ENCODE assay signal across 1 cellular context in genomic region chr20:20237093-20237959, GRCh38.
TF ChIP-seq lines count a peak whose summit lies in the region.

No MANE protein-coding gene starts in this region.

TF ChIP-seq in HepG2, 621 proteins besides CTCF, POLR2A, EP300 and RAD21 (continued from another document and continues in another):
- no peak for TF ChIP-seq ZNF512 (CRISPR knock-in tag; IDR thresholded peaks at IDR 0.05)
- no peak for TF ChIP-seq ZBTB42 (CRISPR knock-in tag; IDR thresholded peaks at IDR 0.05)
- peak; percentile 93 for TF ChIP-seq SMC3 (IDR thresholded peaks at IDR 0.05; ENCODE audit: low read length)
- no peak for TF ChIP-seq SRSF4 (IDR thresholded peaks at IDR 0.05; ENCODE audit: low read depth, low read length, poor library complexity, severe bottlenecking)
- TF ChIP-seq, protein P1, sequence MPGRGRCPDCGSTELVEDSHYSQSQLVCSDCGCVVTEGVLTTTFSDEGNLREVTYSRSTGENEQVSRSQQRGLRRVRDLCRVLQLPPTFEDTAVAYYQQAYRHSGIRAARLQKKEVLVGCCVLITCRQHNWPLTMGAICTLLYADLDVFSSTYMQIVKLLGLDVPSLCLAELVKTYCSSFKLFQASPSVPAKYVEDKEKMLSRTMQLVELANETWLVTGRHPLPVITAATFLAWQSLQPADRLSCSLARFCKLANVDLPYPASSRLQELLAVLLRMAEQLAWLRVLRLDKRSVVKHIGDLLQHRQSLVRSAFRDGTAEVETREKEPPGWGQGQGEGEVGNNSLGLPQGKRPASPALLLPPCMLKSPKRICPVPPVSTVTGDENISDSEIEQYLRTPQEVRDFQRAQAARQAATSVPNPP (CRISPR knock-in tag; IDR thresholded peaks at IDR 0.05), result no peak
- TF ChIP-seq DZIP1 (CRISPR knock-in tag; IDR thresholded peaks at IDR 0.05), result no peak
- no peak for TF ChIP-seq RXRA (CRISPR knock-in tag; IDR thresholded peaks at IDR 0.05)
- peak; percentile 52; the same call in 1 of the 2 replicates for TF ChIP-seq ZFP37 (CRISPR knock-in tag; IDR thresholded peaks at IDR 0.05; ENCODE audit: borderline replicate concordance)
- TF ChIP-seq, protein P2, sequence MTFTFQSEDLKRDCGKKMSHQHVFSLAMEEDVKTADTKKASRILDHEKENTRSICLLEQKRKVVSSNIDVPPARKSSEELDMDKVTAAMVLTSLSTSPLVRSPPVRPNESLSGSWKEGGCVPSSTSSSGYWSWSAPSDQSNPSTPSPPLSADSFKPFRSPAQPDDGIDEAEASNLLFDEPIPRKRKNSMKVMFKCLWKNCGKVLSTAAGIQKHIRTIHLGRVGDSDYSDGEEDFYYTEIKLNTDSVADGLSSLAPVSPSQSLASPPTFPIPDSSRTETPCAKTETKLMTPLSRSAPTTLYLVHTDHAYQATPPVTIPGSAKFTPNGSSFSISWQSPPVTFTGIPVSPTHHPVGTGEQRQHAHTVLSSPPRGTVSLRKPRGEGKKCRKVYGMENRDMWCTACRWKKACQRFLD (CRISPR knock-in tag; IDR thresholded peaks at IDR 0.05; ENCODE audit: borderline replicate concordance), result no peak
- TF ChIP-seq ERF (CRISPR knock-in tag; IDR thresholded peaks at IDR 0.05), result peak; percentile 22; the same call in 1 of the 2 replicates
- TF ChIP-seq CAMTA2 (CRISPR knock-in tag; IDR thresholded peaks at IDR 0.05; ENCODE audit: borderline replicate concordance), result no peak
- no peak for TF ChIP-seq E2F2 (CRISPR knock-in tag; IDR thresholded peaks at IDR 0.05; ENCODE audit: borderline replicate concordance)
- TF ChIP-seq GLI4 (CRISPR knock-in tag; IDR thresholded peaks at IDR 0.05; ENCODE audit: borderline replicate concordance), result 0 out of 2 replicates have a peak, but pooled peaks have one; percentile 41
- peak; percentile 60 for TF ChIP-seq XRCC5 (optimal IDR thresholded peaks at IDR 0.05; ENCODE audit: low read length)
- TF ChIP-seq MYC (CRISPR knock-in tag; IDR thresholded peaks at IDR 0.05; ENCODE audit: borderline replicate concordance), result no peak
- no peak for TF ChIP-seq PPARG (CRISPR knock-in tag; conservative IDR thresholded peaks at IDR 0.05)
- TF ChIP-seq, protein P3, sequence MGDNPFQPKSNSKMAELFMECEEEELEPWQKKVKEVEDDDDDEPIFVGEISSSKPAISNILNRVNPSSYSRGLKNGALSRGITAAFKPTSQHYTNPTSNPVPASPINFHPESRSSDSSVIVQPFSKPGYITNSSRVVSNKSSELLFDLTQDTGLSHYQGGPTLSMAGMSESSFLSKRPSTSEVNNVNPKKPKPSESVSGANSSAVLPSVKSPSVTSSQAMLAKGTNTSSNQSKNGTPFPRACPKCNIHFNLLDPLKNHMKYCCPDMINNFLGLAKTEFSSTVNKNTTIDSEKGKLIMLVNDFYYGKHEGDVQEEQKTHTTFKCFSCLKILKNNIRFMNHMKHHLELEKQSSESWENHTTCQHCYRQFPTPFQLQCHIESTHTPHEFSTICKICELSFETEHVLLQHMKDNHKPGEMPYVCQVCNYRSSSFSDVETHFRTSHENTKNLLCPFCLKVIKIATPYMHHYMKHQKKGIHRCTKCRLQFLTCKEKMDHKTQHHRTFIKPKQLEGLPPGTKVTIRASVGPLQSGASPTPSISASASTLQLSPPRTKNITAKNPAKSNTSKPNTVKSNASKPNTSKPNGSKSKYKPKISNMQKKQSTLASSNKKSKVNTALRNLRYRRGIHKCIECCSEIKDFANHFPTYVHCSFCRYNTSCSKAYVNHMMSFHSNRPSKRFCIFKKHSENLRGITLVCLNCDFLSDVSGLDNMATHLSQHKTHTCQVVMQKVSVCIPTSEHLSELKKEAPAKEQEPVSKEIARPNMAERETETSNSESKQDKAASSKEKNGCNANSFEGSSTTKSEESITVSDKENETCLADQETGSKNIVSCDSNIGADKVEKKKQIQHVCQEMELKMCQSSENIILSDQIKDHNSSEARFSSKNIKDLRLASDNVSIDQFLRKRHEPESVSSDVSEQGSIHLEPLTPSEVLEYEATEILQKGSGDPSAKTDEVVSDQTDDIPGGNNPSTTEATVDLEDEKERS (CRISPR knock-in tag; IDR thresholded peaks at IDR 0.05), result no peak
- TF ChIP-seq TBX3 (IDR thresholded peaks at IDR 0.05; ENCODE audit: borderline replicate concordance), result no peak
- peak; percentile 47; the same call in 1 of the 2 replicates for TF ChIP-seq HOXA5 (CRISPR knock-in tag; IDR thresholded peaks at IDR 0.05)
- no peak for TF ChIP-seq LCORL (IDR thresholded peaks at IDR 0.05)
- TF ChIP-seq LCORL (CRISPR knock-in tag; IDR thresholded peaks at IDR 0.05), result no peak
- no peak for TF ChIP-seq PITX1 (CRISPR knock-in tag; IDR thresholded peaks at IDR 0.05)
- no peak for TF ChIP-seq ZFP1 (CRISPR knock-in tag; IDR thresholded peaks at IDR 0.05)
- 0 out of 2 replicates have a peak, but pooled peaks have one; percentile 18 for TF ChIP-seq ZSCAN25 (CRISPR knock-in tag; IDR thresholded peaks at IDR 0.05)
- TF ChIP-seq RBAK (CRISPR knock-in tag; IDR thresholded peaks at IDR 0.05), result no peak
- TF ChIP-seq, protein P4, sequence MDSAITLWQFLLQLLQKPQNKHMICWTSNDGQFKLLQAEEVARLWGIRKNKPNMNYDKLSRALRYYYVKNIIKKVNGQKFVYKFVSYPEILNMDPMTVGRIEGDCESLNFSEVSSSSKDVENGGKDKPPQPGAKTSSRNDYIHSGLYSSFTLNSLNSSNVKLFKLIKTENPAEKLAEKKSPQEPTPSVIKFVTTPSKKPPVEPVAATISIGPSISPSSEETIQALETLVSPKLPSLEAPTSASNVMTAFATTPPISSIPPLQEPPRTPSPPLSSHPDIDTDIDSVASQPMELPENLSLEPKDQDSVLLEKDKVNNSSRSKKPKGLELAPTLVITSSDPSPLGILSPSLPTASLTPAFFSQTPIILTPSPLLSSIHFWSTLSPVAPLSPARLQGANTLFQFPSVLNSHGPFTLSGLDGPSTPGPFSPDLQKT (CRISPR knock-in tag; IDR thresholded peaks at IDR 0.05; ENCODE audit: borderline replicate concordance), result no peak
- TF ChIP-seq RFXAP (CRISPR knock-in tag; IDR thresholded peaks at IDR 0.05; ENCODE audit: borderline replicate concordance), result no peak
- TF ChIP-seq ZBTB33 (CRISPR knock-in tag; IDR thresholded peaks at IDR 0.05), result no peak
- no peak for TF ChIP-seq ZNF788 (CRISPR knock-in tag; IDR thresholded peaks at IDR 0.05; ENCODE audit: borderline replicate concordance)
- no peak for TF ChIP-seq ZNF674 (CRISPR knock-in tag; IDR thresholded peaks at IDR 0.05; ENCODE audit: low read depth)
- no peak for TF ChIP-seq TSC22D2 (CRISPR knock-in tag; IDR thresholded peaks at IDR 0.05; ENCODE audit: borderline replicate concordance)
- no peak for TF ChIP-seq HMG20A (CRISPR knock-in tag; IDR thresholded peaks at IDR 0.05; ENCODE audit: borderline replicate concordance)
- no peak for TF ChIP-seq KMT2A (CRISPR knock-in tag; IDR thresholded peaks at IDR 0.05)
- TF ChIP-seq NRL (CRISPR knock-in tag; IDR thresholded peaks at IDR 0.05; ENCODE audit: borderline replicate concordance), result 0 out of 2 replicates have a peak, but pooled peaks have one; percentile 32
- peak; percentile 32; the same call in 1 of the 2 replicates for TF ChIP-seq ZNF225 (CRISPR knock-in tag; IDR thresholded peaks at IDR 0.05)
- TF ChIP-seq ZFY (CRISPR knock-in tag; IDR thresholded peaks at IDR 0.05), result no peak
- TF ChIP-seq ZNF556 (CRISPR knock-in tag; IDR thresholded peaks at IDR 0.05; ENCODE audit: borderline replicate concordance), result no peak
- TF ChIP-seq CSRNP1 (CRISPR knock-in tag; IDR thresholded peaks at IDR 0.05), result no peak
- peak; percentile 46; the same call in 1 of the 2 replicates for TF ChIP-seq DNMT1 (CRISPR knock-in tag; IDR thresholded peaks at IDR 0.05)
- no peak for TF ChIP-seq ZFP41 (CRISPR knock-in tag; IDR thresholded peaks at IDR 0.05; ENCODE audit: borderline replicate concordance)
- TF ChIP-seq GATAD1 (CRISPR knock-in tag; IDR thresholded peaks at IDR 0.05), result 0 out of 2 replicates have a peak, but pooled peaks have one; percentile 24
- no peak for TF ChIP-seq ZBED4 (CRISPR knock-in tag; IDR thresholded peaks at IDR 0.05; ENCODE audit: borderline replicate concordance)
- no peak for TF ChIP-seq ATRX (CRISPR knock-in tag; IDR thresholded peaks at IDR 0.05; ENCODE audit: borderline replicate concordance)
- TF ChIP-seq IRF2 (CRISPR knock-in tag; IDR thresholded peaks at IDR 0.05), result 0 out of 2 replicates have a peak, but pooled peaks have one; percentile 30
